ENCODE assay signal across 26 cellular contexts in genomic region chr12:93750056-93750455, GRCh38.
DNase-seq lines count a peak whose midpoint lies in the region; ATAC-seq, FAIRE-seq and TF ChIP-seq lines count a peak whose summit lies in the region.
"Had no signal": no experiment of that assay in that cellular context is flagged by ENCODE, and none has a peak within 500 bp of the region (broad histone marks: within the 10 kb centered on the region; RNA-seq: fewer than 3 reads in every experiment).

No MANE protein-coding gene starts in this region.

- H4K20me1 ChIP-seq in keratinocyte (ENCODE audit: control insufficient read depth, extremely low read depth, insufficient read depth, low read length): no peaks in the 10 kb centered on the region

- no peaks in the 10 kb centered on the region for H3K27me3 Mint-ChIP-seq in Caco-2 (ENCODE audit: insufficient read depth, unreplicated experiment)
- H3K27me3 Mint-ChIP-seq: CD4-positive, alpha-beta T cell had no signal

- intact Hi-C loops in Caco-2 (cut with micrococcal nuclease; ENCODE audit: unreplicated experiment) (no loop called here), prostate gland (cut with DNase I) (no loop called here)

- no peaks in the 10 kb centered on the region for H3K79me2 ChIP-seq in keratinocyte (ENCODE audit: control insufficient read depth, insufficient read depth, low read length)

- H3K9me3 Mint-ChIP-seq in Caco-2 (ENCODE audit: unreplicated experiment): peaks cover 17% of the 10 kb centered on the region

- POLR2A ChIA-PET in Caco-2 (lab: Charles Lee): no interaction called here
- POLR2A ChIA-PET in HEK293T (lab: Yijun Ruan, JAX): no interaction called here

- dilution Hi-C loops in keratinocyte (cut with MboI; ENCODE audit: extremely low pct_ligation_motif_present, low sequenced_read_pairs): no loop called here

- DNase-seq in Caco-2 (no peak), SK-MEL-5 (ENCODE audit: low read depth, low spot score) (peak; percentile 54), keratinocyte (ENCODE audit: low read depth, low spot score) (no peak), prostate gland (ENCODE audit: low spot score) (no peak), omental fat pad (ENCODE audit: low spot score) (no peak), HEK293T (ENCODE audit: extremely low spot score) (no peak), OCI-M1 (lab: John Stamatoyannopoulos, UW) (no peak)
- DNase-seq in activated effector memory CD4-positive, alpha-beta T cell treated with Interleukin-2 at 50 U/mL for 16 hours: no peak
- DNase-seq: CD4-positive, alpha-beta T cell; COR-L47; DMS 273 treated with DMSO at 0.1 percent for 48 hours; DMS79 treated with DMSO at 0.1 percent for 48 hours; H7; HFFc6; KG1; NCI-H1092 treated with DMSO at 0.1 percent for 48 hours; NCI-H1436 treated with DMSO at 0.1 percent for 48 hours; NCI-H1930; NCI-H345; NCI-H524; NCI-H774; NK-92 treated with Interleukin-12 subunit alpha and Interleukin-12 subunit beta, amount 100 ng/mL, for 24 hours had no signal

- 86% methylated on average over 6 of the region's 6 CpGs for WGBS in prostate gland

- no TSS peak for BruUV-seq in Caco-2 (replicated peaks; lab: Mats Ljungman, UMichigan)

- H3K36me3 ChIP-seq in Caco-2 (ENCODE audit: control insufficient read depth, insufficient read depth, low read length) (no peaks in the 10 kb centered on the region), keratinocyte (ENCODE audit: control insufficient read depth in 2 of 2, extremely low read depth in 1 of 2, insufficient read depth in 2 of 2, low read length in 2 of 2) (no peaks in the 10 kb centered on the region), prostate gland (no peaks in the 10 kb centered on the region)
- H3K36me3 ChIP-seq: SJSA1 had no signal

- H3K36me3 Mint-ChIP-seq in Caco-2 (ENCODE audit: insufficient read depth, unreplicated experiment): peaks cover 38% of the 10 kb centered on the region

- H3K27ac Mint-ChIP-seq in Caco-2 (ENCODE audit: unreplicated experiment): peak overlapping the region; percentile 50
- H3K27ac Mint-ChIP-seq: CD4-positive, alpha-beta T cell; HFFc6 had no signal

- CTCF ChIA-PET in Caco-2 (lab: Charles Lee) (no interaction called here), HEK293T (lab: Yijun Ruan, JAX) (no interaction called here)

- peaks cover 15% of the 10 kb centered on the region for H3K4me1 Mint-ChIP-seq in Caco-2 (ENCODE audit: low read depth, unreplicated experiment)

- TF ChIP-seq POLR2A in prostate gland (IDR thresholded peaks at IDR 0.05): no peak

- H3K4me3 ChIP-seq in Caco-2 (ENCODE audit: low read depth, low read length): no peak overlapping the region
- no peak overlapping the region for H3K4me3 ChIP-seq in keratinocyte (ENCODE audit: control insufficient read depth in 2 of 3, extremely low read depth in 1 of 3, insufficient read depth in 2 of 3, low read depth in 1 of 3, low read length in 3 of 3)
- no peak overlapping the region for H3K4me3 ChIP-seq in prostate gland
- H3K4me3 ChIP-seq: GM12878, SJSA1 had no signal

- H3K9ac ChIP-seq in keratinocyte (ENCODE audit: control insufficient read depth, extremely low read depth, insufficient read depth, low read length): no peak overlapping the region

- H3K9me3 ChIP-seq in Caco-2 (peaks cover 20% of the 10 kb centered on the region), keratinocyte (ENCODE audit: control insufficient read depth, low read depth, low read length) (peaks cover 2% of the 10 kb centered on the region), prostate gland (no peaks in the 10 kb centered on the region)

- no peak for FAIRE-seq in keratinocyte (lab: Jason Lieb, UNC)
- FAIRE-seq: GM12878 had no signal

- H3K4me3 Mint-ChIP-seq in Caco-2 (ENCODE audit: unreplicated experiment): no peak overlapping the region
- H3K4me3 Mint-ChIP-seq: CD4-positive, alpha-beta T cell; HFFc6 had no signal

- no peaks in the 10 kb centered on the region for H3K27me3 ChIP-seq in Caco-2 (replicated peaks; ENCODE audit: control insufficient read depth, insufficient read depth, low read length)
- H3K27me3 ChIP-seq in keratinocyte (ENCODE audit: control insufficient read depth, extremely low read depth, insufficient read depth, low read length): no peaks in the 10 kb centered on the region
- no peaks in the 10 kb centered on the region for H3K27me3 ChIP-seq in prostate gland (replicated peaks; ENCODE audit: insufficient read depth)
- H3K27me3 ChIP-seq: SJSA1 had no signal

- no peak overlapping the region for H3K27ac ChIP-seq in keratinocyte (ENCODE audit: control insufficient read depth, insufficient read depth, low read length)
- peak overlapping the region; percentile 51 to 55 for H3K27ac ChIP-seq in prostate gland
- H3K27ac ChIP-seq: HL-60, SJSA1 had no signal

- H3K9me1 ChIP-seq in keratinocyte (ENCODE audit: control insufficient read depth, extremely low read depth, insufficient read depth, low read length): no peaks in the 10 kb centered on the region

- no peak for ATAC-seq in omental fat pad (ENCODE audit: low FRiP score)
- ATAC-seq: GM12878, Panc1 had no signal

- TF ChIP-seq CTCF in Caco-2 (IDR thresholded peaks at IDR 0.05; ENCODE audit: insufficient read depth in 1 of 2, low read depth in 1 of 2, low read length in 1 of 2, severe bottlenecking in 1 of 2, unreplicated experiment in 1 of 2) (no peak), keratinocyte (optimal IDR thresholded peaks at IDR 0.05 in 1 of 3, IDR thresholded peaks at IDR 0.05 in 1 of 3, conservative IDR thresholded peaks at IDR 0.05 in 1 of 3; ENCODE audit: extremely low read depth in 1 of 3, insufficient read depth in 2 of 3, low read length in 3 of 3) (no peak), prostate gland (IDR thresholded peaks at IDR 0.05) (no peak), omental fat pad (IDR thresholded peaks at IDR 0.05) (no peak)

- peak overlapping the region; percentile 29 for H3K4me2 ChIP-seq in keratinocyte (ENCODE audit: control insufficient read depth, extremely low read depth, insufficient read depth, low read depth, low read length)

- in situ Hi-C loops in SK-MEL-5 (cut with HindIII; ENCODE audit: low pct_unique_long_range_greater_than_20kb, low sequenced_read_pairs): no loop called here

- H2AFZ ChIP-seq in keratinocyte (ENCODE audit: control insufficient read depth, low read length): peak overlapping the region; percentile 71

- peaks cover 12% of the 10 kb centered on the region for H3K4me1 ChIP-seq in Caco-2
- peaks cover 15% of the 10 kb centered on the region for H3K4me1 ChIP-seq in keratinocyte (ENCODE audit: control insufficient read depth, extremely low read depth, insufficient read depth, low read length)
- no peaks in the 10 kb centered on the region for H3K4me1 ChIP-seq in prostate gland (replicated peaks)

TF ChIP-seq in HEK293T, 16 proteins besides CTCF, POLR2A, EP300 and RAD21:
- TF ChIP-seq HDGF (IDR thresholded peaks at IDR 0.05; ENCODE audit: borderline replicate concordance): no peak
